In the genomic region with DNA sequence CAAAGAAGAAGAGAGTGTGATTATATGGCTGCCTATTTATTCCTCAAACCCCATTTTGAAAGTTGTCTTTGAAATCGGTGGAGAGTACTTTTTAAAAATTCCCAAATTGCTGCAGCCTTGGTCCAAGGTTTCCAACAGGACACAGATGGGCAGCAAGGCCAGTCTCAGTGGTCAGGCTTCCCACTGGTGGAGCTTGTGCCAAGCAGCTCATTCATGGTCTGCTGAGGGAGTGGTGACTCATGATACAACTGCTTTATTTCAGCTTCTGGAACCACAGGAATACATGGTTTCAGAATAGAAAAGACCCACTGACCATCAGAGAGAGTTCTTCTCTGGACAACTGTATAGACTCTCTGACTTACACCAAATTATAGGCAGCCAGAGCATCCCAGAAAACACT, we compare ENCODE assay signal across 17 cellular contexts.
A peak's percentile ranks its signal among the peaks of the same experiment; 100 is the strongest.
DNase-seq lines count a peak whose midpoint lies in the region; ATAC-seq and TF ChIP-seq lines count a peak whose summit lies in the region.
"Had no signal": no experiment of that assay in that cellular context is flagged by ENCODE, and none has a peak within 500 bp of the region (broad histone marks: within the 10 kb centered on the region; RNA-seq: fewer than 3 reads in every experiment).

No MANE protein-coding gene starts in this region.

- DNase-seq in MCF 10A (ENCODE audit: unreplicated experiment) (peak; percentile 68), breast epithelium (ENCODE audit: low spot score in 2 of 2) (no peak), amniotic epithelial cell (ENCODE audit: low read depth) (peak; percentile 93), foreskin fibroblast (peak; percentile 87 to 92), prostate gland (ENCODE audit: low spot score) (no peak), T-helper 9 cell (no peak), transverse colon (no peak)
- DNase-seq: 8988T, H7, heart left ventricle, left ventricle myocardium superior, RPMI8226 had no signal

- H3K27ac ChIP-seq in breast epithelium: no peak overlapping the region
- H3K27ac ChIP-seq in prostate gland: no peak overlapping the region
- H3K27ac ChIP-seq in transverse colon: no peak overlapping the region
- H3K27ac ChIP-seq: dorsolateral prefrontal cortex, heart left ventricle, tibial artery had no signal

- H3K9me3 Mint-ChIP-seq in MCF 10A (ENCODE audit: unreplicated experiment): no peaks in the 10 kb centered on the region
- peaks cover 10% of the 10 kb centered on the region for H3K9me3 Mint-ChIP-seq in activated T-helper 17 cell treated with anti-CD3 and anti-CD28 coated beads, Interleukin-2, amount 50 U/mL, for 72 hours

- peaks cover 13% of the 10 kb centered on the region for H3K4me1 Mint-ChIP-seq in MCF 10A (ENCODE audit: insufficient read depth, unreplicated experiment)
- no peaks in the 10 kb centered on the region for H3K4me1 Mint-ChIP-seq in activated T-helper 17 cell treated with anti-CD3 and anti-CD28 coated beads, Interleukin-2, amount 50 U/mL, for 72 hours
- H3K4me1 Mint-ChIP-seq: activated naive CD4-positive, alpha-beta T cell treated with anti-CD3 and anti-CD28 coated beads, Interleukin-2, amount 50 U/mL, for 24 hours had no signal

- no peak overlapping the region for H3K27ac Mint-ChIP-seq in MCF 10A (ENCODE audit: low read depth, unreplicated experiment)
- H3K27ac Mint-ChIP-seq in activated T-helper 17 cell treated with anti-CD3 and anti-CD28 coated beads, Interleukin-2, amount 50 U/mL, for 72 hours: no peak overlapping the region
- H3K27ac Mint-ChIP-seq: activated naive CD4-positive, alpha-beta T cell treated with anti-CD3 and anti-CD28 coated beads, Interleukin-2, amount 50 U/mL, for 24 hours had no signal

- CTCF ChIA-PET in MCF 10A (lab: Yijun Ruan, JAX): interaction anchor here (0.6 to 1.2 kb wide), 5 partner anchors 20 to 272 kb away, joined by 3 read pairs; no protein-coding TSS in a partner anchor

- WGBS in prostate gland: 81% methylated on average over 1 of the region's 1 CpG
- 71 to 76% methylated on average over 1 of the region's 1 CpG for WGBS in transverse colon (ENCODE audit: low coverage in 1 of 2), 2 donors

- no peak for TF ChIP-seq POLR2A in breast epithelium (IDR thresholded peaks at IDR 0.05)
- no peak for TF ChIP-seq POLR2A in prostate gland (IDR thresholded peaks at IDR 0.05)
- TF ChIP-seq POLR2A in transverse colon (IDR thresholded peaks at IDR 0.05): no peak

- in situ Hi-C loops in transverse colon (cut with MboI; ENCODE audit: low pct_ligation_motif_present in 1 of 4, low pct_unique_long_range_greater_than_20kb in 1 of 4, low sequenced_read_pairs in 3 of 4): loop anchor here in 1 of 4 donors (25.0 kb wide), 1 partner anchor 100 kb away; no protein-coding TSS in a partner anchor

- no peaks in the 10 kb centered on the region for H3K27me3 Mint-ChIP-seq in MCF 10A (ENCODE audit: insufficient read depth, unreplicated experiment)
- H3K27me3 Mint-ChIP-seq in activated T-helper 17 cell treated with anti-CD3 and anti-CD28 coated beads, Interleukin-2, amount 50 U/mL, for 72 hours: no peaks in the 10 kb centered on the region
- H3K27me3 Mint-ChIP-seq: activated naive CD4-positive, alpha-beta T cell treated with anti-CD3 and anti-CD28 coated beads, Interleukin-2, amount 50 U/mL, for 24 hours had no signal

- peaks cover 5% of the 10 kb centered on the region for H3K36me3 Mint-ChIP-seq in MCF 10A (ENCODE audit: insufficient read depth, unreplicated experiment)
- H3K36me3 Mint-ChIP-seq in activated T-helper 17 cell treated with anti-CD3 and anti-CD28 coated beads, Interleukin-2, amount 50 U/mL, for 72 hours (ENCODE audit: low read depth): no peaks in the 10 kb centered on the region
- H3K36me3 Mint-ChIP-seq: activated naive CD4-positive, alpha-beta T cell treated with anti-CD3 and anti-CD28 coated beads, Interleukin-2, amount 50 U/mL, for 24 hours had no signal

- no TSS peak for BruUV-seq in MCF 10A (replicated peaks; lab: Mats Ljungman, UMichigan)

- H3K27me3 ChIP-seq in breast epithelium (no peaks in the 10 kb centered on the region), prostate gland (replicated peaks; ENCODE audit: insufficient read depth) (no peaks in the 10 kb centered on the region), transverse colon (no peaks in the 10 kb centered on the region)
- H3K27me3 ChIP-seq: dorsolateral prefrontal cortex, tibial artery had no signal

- H3K4me3 Mint-ChIP-seq in MCF 10A (ENCODE audit: unreplicated experiment): no peak overlapping the region
- H3K4me3 Mint-ChIP-seq in activated T-helper 17 cell treated with anti-CD3 and anti-CD28 coated beads, Interleukin-2, amount 50 U/mL, for 72 hours: no peak overlapping the region
- H3K4me3 Mint-ChIP-seq: activated naive CD4-positive, alpha-beta T cell treated with anti-CD3 and anti-CD28 coated beads, Interleukin-2, amount 50 U/mL, for 24 hours had no signal

- intact Hi-C loops in MCF 10A (cut with micrococcal nuclease): no loop called here
- intact Hi-C loops in breast epithelium (cut with DNase I; ENCODE audit: low total_unique reads): no loop called here
- intact Hi-C loops in prostate gland (cut with DNase I): no loop called here
- intact Hi-C loops in transverse colon (cut with DNase I; ENCODE audit: low total_unique reads): no loop called here

- TF ChIP-seq CTCF in MCF 10A (IDR thresholded peaks at IDR 0.05; ENCODE audit: unreplicated experiment): no peak
- no peak for TF ChIP-seq CTCF in breast epithelium (IDR thresholded peaks at IDR 0.05)
- no peak for TF ChIP-seq CTCF in foreskin fibroblast (IDR thresholded peaks at IDR 0.05; ENCODE audit: low read depth, low read length)
- TF ChIP-seq CTCF in prostate gland (IDR thresholded peaks at IDR 0.05): no peak
- no peak for TF ChIP-seq CTCF in transverse colon (IDR thresholded peaks at IDR 0.05)

- H3K36me3 ChIP-seq in breast epithelium: no peaks in the 10 kb centered on the region
- no peaks in the 10 kb centered on the region for H3K36me3 ChIP-seq in prostate gland
- no peaks in the 10 kb centered on the region for H3K36me3 ChIP-seq in transverse colon
- H3K36me3 ChIP-seq: heart left ventricle, tibial artery had no signal

- no peak for ATAC-seq in activated T-helper 17 cell treated with anti-CD3 and anti-CD28 coated beads, Interleukin-2, amount 50 U/mL, for 72 hours (replicated peaks)
- ATAC-seq: GM12878, heart left ventricle, left ventricle myocardium superior had no signal

- H3K4me3 ChIP-seq in breast epithelium (no peak overlapping the region), foreskin fibroblast (ENCODE audit: low read depth in 1 of 2, low read length in 2 of 2) (no peak overlapping the region), prostate gland (no peak overlapping the region), transverse colon (no peak overlapping the region)
- H3K4me3 ChIP-seq: dorsolateral prefrontal cortex, GM12878, heart left ventricle, tibial artery had no signal

- POLR2A ChIA-PET in MCF 10A (lab: Yijun Ruan, JAX): interaction anchor here (1.3 kb wide), 1 partner anchor 10 kb away, joined by 3 read pairs; no protein-coding TSS in a partner anchor

- no peaks in the 10 kb centered on the region for H3K9me3 ChIP-seq in breast epithelium
- no peaks in the 10 kb centered on the region for H3K9me3 ChIP-seq in prostate gland
- H3K9me3 ChIP-seq in transverse colon: no peaks in the 10 kb centered on the region
- H3K9me3 ChIP-seq: heart left ventricle, tibial artery had no signal

- no peaks in the 10 kb centered on the region for H3K4me1 ChIP-seq in breast epithelium
- no peaks in the 10 kb centered on the region for H3K4me1 ChIP-seq in prostate gland (replicated peaks)
- peaks cover 0 to 7% (median 2%) of the 10 kb centered on the region in 4 donors for H3K4me1 ChIP-seq in transverse colon
- H3K4me1 ChIP-seq: tibial artery had no signal

- TF ChIP-seq EP300 in transverse colon (IDR thresholded peaks at IDR 0.05; ENCODE audit: low read depth): no peak

Comparison
In these comparisons a context has a peak if more than half of its experiments do, and no peak if none do; other contexts are left out.
1. DNase-seq: peak in MCF 10A (single experiment), amniotic epithelial cell (single experiment) and foreskin fibroblast (2 of 2); none in breast epithelium (0 of 2), prostate gland (single experiment), T-helper 9 cell (single experiment) and transverse colon (single experiment).